In genomic region chr7:16933296-16934248, GRCh38 we compare ENCODE assay signal across 11 cellular contexts.
DNase-seq lines count a peak whose midpoint lies in the region; ATAC-seq lines count a peak whose summit lies in the region.
"Had no signal": no experiment of that assay in that cellular context is flagged by ENCODE, and none has a peak within 500 bp of the region (broad histone marks: within the 10 kb centered on the region; RNA-seq: fewer than 3 reads in every experiment).

No MANE protein-coding gene starts in this region.

- H3K9me3 Mint-ChIP-seq in activated naive CD4-positive, alpha-beta T cell treated with anti-CD3 and anti-CD28 coated beads, Interleukin-2, amount 50 U/mL, for 24 hours, result no peaks in the 10 kb centered on the region
- no peaks in the 10 kb centered on the region for H3K9me3 Mint-ChIP-seq in effector memory CD8-positive, alpha-beta T cell
- no peaks in the 10 kb centered on the region for H3K9me3 Mint-ChIP-seq in stimulated activated naive CD8-positive, alpha-beta T cell treated with anti-CD3 and anti-CD28 coated beads, Interleukin-15, Interleukin-2, amounts not matched to agents 100 ng/mL and 50 ng/mL, for 24 hours
- H3K9me3 Mint-ChIP-seq: activated T-cell treated with anti-CD3 and anti-CD28 coated beads, Interleukin-2, amount 50 U/mL, for 24 hours had no signal

- no peaks in the 10 kb centered on the region for H3K27me3 Mint-ChIP-seq in activated naive CD4-positive, alpha-beta T cell treated with anti-CD3 and anti-CD28 coated beads, Interleukin-2, amount 50 U/mL, for 24 hours
- no peaks in the 10 kb centered on the region for H3K27me3 Mint-ChIP-seq in effector memory CD8-positive, alpha-beta T cell
- H3K27me3 Mint-ChIP-seq in stimulated activated naive CD8-positive, alpha-beta T cell treated with anti-CD3 and anti-CD28 coated beads, Interleukin-15, Interleukin-2, amounts not matched to agents 100 ng/mL and 50 ng/mL, for 24 hours, result peaks cover 10% of the 10 kb centered on the region

- no peak overlapping the region for H3K4me3 Mint-ChIP-seq in activated naive CD4-positive, alpha-beta T cell treated with anti-CD3 and anti-CD28 coated beads, Interleukin-2, amount 50 U/mL, for 24 hours
- no peak overlapping the region for H3K4me3 Mint-ChIP-seq in effector memory CD8-positive, alpha-beta T cell
- peak overlapping the region; percentile 69 for H3K4me3 Mint-ChIP-seq in stimulated activated naive CD8-positive, alpha-beta T cell treated with anti-CD3 and anti-CD28 coated beads, Interleukin-15, Interleukin-2, amounts not matched to agents 100 ng/mL and 50 ng/mL, for 24 hours
- H3K4me3 Mint-ChIP-seq: activated T-cell treated with anti-CD3 and anti-CD28 coated beads, Interleukin-2, amount 50 U/mL, for 24 hours had no signal

- peak overlapping the region; percentile 15 for H3K27ac Mint-ChIP-seq in activated naive CD4-positive, alpha-beta T cell treated with anti-CD3 and anti-CD28 coated beads, Interleukin-2, amount 50 U/mL, for 24 hours
- H3K27ac Mint-ChIP-seq in effector memory CD8-positive, alpha-beta T cell, result no peak overlapping the region
- peak overlapping the region; percentile 79 for H3K27ac Mint-ChIP-seq in stimulated activated naive CD8-positive, alpha-beta T cell treated with anti-CD3 and anti-CD28 coated beads, Interleukin-15, Interleukin-2, amounts not matched to agents 100 ng/mL and 50 ng/mL, for 24 hours
- H3K27ac Mint-ChIP-seq: activated T-cell treated with anti-CD3 and anti-CD28 coated beads, Interleukin-2, amount 50 U/mL, for 24 hours had no signal

- peak; percentile 29 for ATAC-seq in effector memory CD8-positive, alpha-beta T cell (replicated peaks)
- ATAC-seq in HG03432 (IDR thresholded peaks at IDR 0.05; ENCODE audit: unreplicated experiment), result no peak

- DNase-seq in activated naive CD4-positive, alpha-beta T cell (lab: John Stamatoyannopoulos, UW), result no peak
- peak; percentile 93 for DNase-seq in NOMO-1 treated with dmso at 0.1 percent for 144 hours (lab: John Stamatoyannopoulos, UW; ENCODE audit: unreplicated experiment)
- DNase-seq in effector memory CD8-positive, alpha-beta T cell, result no peak
- no peak for DNase-seq in ecto neural progenitor cell (ENCODE audit: low spot score)
- no peak for DNase-seq in RPMI8226
- DNase-seq: activated T-cell treated with anti-CD3 and anti-CD28 coated beads, Interleukin-2, amount 50 U/mL, for 24 hours; cortex of kidney; NCI-H146 had no signal

- H3K36me3 Mint-ChIP-seq in activated naive CD4-positive, alpha-beta T cell treated with anti-CD3 and anti-CD28 coated beads, Interleukin-2, amount 50 U/mL, for 24 hours, result no peaks in the 10 kb centered on the region
- H3K36me3 Mint-ChIP-seq in effector memory CD8-positive, alpha-beta T cell (ENCODE audit: insufficient read depth), result no peaks in the 10 kb centered on the region
- H3K36me3 Mint-ChIP-seq in stimulated activated naive CD8-positive, alpha-beta T cell treated with anti-CD3 and anti-CD28 coated beads, Interleukin-15, Interleukin-2, amounts not matched to agents 100 ng/mL and 50 ng/mL, for 24 hours (ENCODE audit: low read depth), result no peaks in the 10 kb centered on the region

- peaks cover 42% of the 10 kb centered on the region for H3K4me1 Mint-ChIP-seq in activated naive CD4-positive, alpha-beta T cell treated with anti-CD3 and anti-CD28 coated beads, Interleukin-2, amount 50 U/mL, for 24 hours
- H3K4me1 Mint-ChIP-seq in effector memory CD8-positive, alpha-beta T cell (ENCODE audit: low read depth in 2 of 2), result peaks cover 6 to 9% of the 10 kb centered on the region in 2 donors
- H3K4me1 Mint-ChIP-seq in stimulated activated naive CD8-positive, alpha-beta T cell treated with anti-CD3 and anti-CD28 coated beads, Interleukin-15, Interleukin-2, amounts not matched to agents 100 ng/mL and 50 ng/mL, for 24 hours (ENCODE audit: low read depth), result peaks cover 54% of the 10 kb centered on the region

Comparison
In these comparisons a context has a peak if more than half of its experiments do, and no peak if none do; other contexts are left out.
1. H3K27ac Mint-ChIP-seq: peak in activated naive CD4-positive, alpha-beta T cell treated with anti-CD3 and anti-CD28 coated beads, Interleukin-2, amount 50 U/mL, for 24 hours (single experiment) and stimulated activated naive CD8-positive, alpha-beta T cell treated with anti-CD3 and anti-CD28 coated beads, Interleukin-15, Interleukin-2, amounts not matched to agents 100 ng/mL and 50 ng/mL, for 24 hours (single experiment); none in effector memory CD8-positive, alpha-beta T cell (0 of 2).